22 cellular contexts compared by ENCODE assay signal in the genomic region with DNA sequence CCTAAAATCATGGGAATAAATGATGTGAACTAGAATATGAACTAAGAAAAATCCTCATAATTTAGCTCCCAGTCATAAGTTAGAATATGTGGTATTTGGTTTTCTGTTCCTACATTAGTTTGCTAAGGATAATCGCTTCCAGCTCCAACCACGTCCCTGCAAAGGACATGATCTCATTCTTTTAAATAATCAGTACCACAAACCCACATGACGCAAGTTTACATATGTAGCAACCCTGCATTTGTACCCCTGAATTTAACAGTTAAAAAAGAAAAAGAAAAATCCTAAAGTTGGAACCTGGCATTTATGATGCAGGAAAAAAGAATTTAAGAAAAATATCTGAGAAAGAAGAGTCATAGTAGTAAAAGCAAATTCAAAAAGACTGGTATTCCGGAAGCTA. TPM values are rescaled to one million over a fixed set of nuclear protein-coding genes. Genes with fewer than 3 reads are reported as not detected.
A peak's percentile ranks its signal among the peaks of the same experiment; 100 is the strongest.
DNase-seq lines count a peak whose midpoint lies in the region; ATAC-seq, FAIRE-seq and TF ChIP-seq lines count a peak whose summit lies in the region.
"Had no signal": no experiment of that assay in that cellular context is flagged by ENCODE, and none has a peak within 500 bp of the region (broad histone marks: within the 10 kb centered on the region; RNA-seq: fewer than 3 reads in every experiment).

No MANE protein-coding gene starts in this region.

- no peaks in the 10 kb centered on the region; the same call in 1 of the 2 replicates for H3K36me3 ChIP-seq in BJ (ENCODE audit: control insufficient read depth, insufficient read depth, low read length)
- peaks cover 38 to 54% of the 10 kb centered on the region in 2 experiments for H3K36me3 ChIP-seq in SK-N-SH (replicated peaks in 1 of 2; ENCODE audit: control insufficient read depth in 1 of 2, insufficient read depth in 2 of 2, low read length in 1 of 2)
- H3K36me3 ChIP-seq in PC-3 (ENCODE audit: low read depth, low read length), result peaks cover 38% of the 10 kb centered on the region
- H3K36me3 ChIP-seq: neural progenitor cell had no signal

- H3K27ac ChIP-seq in SK-N-SH (ENCODE audit: low read depth in 2 of 2, low read length in 1 of 2) (peak overlapping the region in 1 of 2 experiments; percentile 57; a peak in 2 of 4 replicates), PC-3 (ENCODE audit: low read length) (no peak overlapping the region)
- H3K27ac ChIP-seq: left lung, neural progenitor cell, VCaP had no signal

- peak overlapping the region; percentile 10 for H3K4me3 ChIP-seq in BJ (ENCODE audit: low read depth, low read length)
- H3K4me3 ChIP-seq in SK-N-SH (ENCODE audit: low read depth in 2 of 2, low read length in 1 of 2), result no peak overlapping the region
- no peak overlapping the region for H3K4me3 ChIP-seq in PC-3 (ENCODE audit: low read length)
- H3K4me3 ChIP-seq: left lung, MG63, neural progenitor cell had no signal

- intact Hi-C loops in PC-3 (cut with micrococcal nuclease), result no loop called here

- peaks cover under 1% of the 10 kb centered on the region for H3K9me3 Mint-ChIP-seq in nephron progenitor cell

- no peak for FAIRE-seq in GM12892 (lab: Jason Lieb, UNC)

- TF ChIP-seq RAD21 in SK-N-SH (IDR thresholded peaks at IDR 0.05; ENCODE audit: low read length), result no peak

- TF ChIP-seq POLR2A in GM12892 (IDR thresholded peaks at IDR 0.05; ENCODE audit: low read depth, low read length), result no peak

- H3K9ac ChIP-seq in SK-N-SH (peak overlapping the region; percentile 10; the same call in 1 of the 2 replicates), PC-3 (ENCODE audit: low read length) (no peak overlapping the region)
- H3K9ac ChIP-seq: neural progenitor cell had no signal

- H3K27me3 ChIP-seq in BJ (ENCODE audit: control insufficient read depth, insufficient read depth, low read length) (no peaks in the 10 kb centered on the region), SK-N-SH (ENCODE audit: insufficient read depth) (no peaks in the 10 kb centered on the region), PC-3 (ENCODE audit: low read length) (no peaks in the 10 kb centered on the region)
- H3K27me3 ChIP-seq: left lung, MG63, neural progenitor cell had no signal

- no peak overlapping the region for H3K4me3 Mint-ChIP-seq in nephron progenitor cell
- H3K4me3 Mint-ChIP-seq: activated naive CD4-positive, alpha-beta T cell treated with anti-CD3 and anti-CD28 coated beads, Interleukin-2, amount 10 ng/mL, durations not matched to agents 7 days and 5 days; brain; neural progenitor cell had no signal

- POLR2A ChIA-PET in BJ (lab: Charles Lee) (interaction anchor here (0.7 kb wide), 1 partner anchor 646 kb away, joined by 3 read pairs; no protein-coding TSS in a partner anchor), SK-N-SH (lab: Yijun Ruan, JAX) (no interaction called here), PC-3 (lab: Charles Lee; ENCODE audit: unreplicated experiment) (no interaction called here)

- TF ChIP-seq CTCF in BJ (IDR thresholded peaks at IDR 0.05; ENCODE audit: insufficient read depth, low read depth, low read length), result no peak
- TF ChIP-seq CTCF in SK-N-SH (IDR thresholded peaks at IDR 0.05), result no peak
- TF ChIP-seq CTCF in nephron progenitor cell (IDR thresholded peaks at IDR 0.05), result no peak
- TF ChIP-seq CTCF in PC-3 (conservative IDR thresholded peaks at IDR 0.05; ENCODE audit: low read depth, low read length), result no peak

- no peak overlapping the region for H2AFZ ChIP-seq in SK-N-SH (ENCODE audit: low read depth)
- no peak overlapping the region for H2AFZ ChIP-seq in PC-3 (ENCODE audit: low read length)
- H2AFZ ChIP-seq: neural progenitor cell had no signal

- CTCF ChIA-PET in BJ (lab: Yijun Ruan, JAX) (interaction anchor here (0.6 kb wide), 1 partner anchor 55 kb away, joined by 4 read pairs; no protein-coding TSS in a partner anchor), SK-N-SH (lab: Yijun Ruan, JAX) (no interaction called here), PC-3 (lab: Charles Lee) (no interaction called here)

- BruUV-seq in PC-3 (replicated peaks; lab: Mats Ljungman, UMichigan), result no TSS peak

- peaks cover 60% of the 10 kb centered on the region for H3K36me3 Mint-ChIP-seq in nephron progenitor cell (ENCODE audit: low read depth)

- H3K4me2 ChIP-seq in SK-N-SH, result peak overlapping the region; percentile 22
- no peak overlapping the region for H3K4me2 ChIP-seq in PC-3 (ENCODE audit: low read length)
- H3K4me2 ChIP-seq: neural progenitor cell had no signal

- no peaks in the 10 kb centered on the region for H3K9me3 ChIP-seq in SK-N-SH
- H3K9me3 ChIP-seq in PC-3 (ENCODE audit: low read length), result no peaks in the 10 kb centered on the region
- H3K9me3 ChIP-seq: left lung, MG63 had no signal

- no peaks in the 10 kb centered on the region for H3K4me1 Mint-ChIP-seq in nephron progenitor cell
- H3K4me1 Mint-ChIP-seq: neural progenitor cell had no signal

- DNase-seq in BJ (ENCODE audit: low read depth) (peak; percentile 44), SK-N-SH (no peak), dedifferentiated amniotic fluid mesenchymal stem cell (ENCODE audit: extremely low spot score) (peak; percentile 47), nephron progenitor cell (no peak), NCI-H1436 (lab: John Stamatoyannopoulos, UW) (no peak), NCI-H2227 treated with DMSO at 0.1 percent for 48 hours (lab: John Stamatoyannopoulos, UW) (no peak), GM12892 (ENCODE audit: insufficient read length) (no peak), PC-3 (no peak)
- DNase-seq: activated CD4-positive, alpha-beta T cell treated with anti-CD3 and anti-CD28 coated beads, Interleukin-2, amount 50 U/mL, for 48 hours; activated naive CD4-positive, alpha-beta T cell treated with anti-CD3 and anti-CD28 coated beads, Interleukin-2, amount 10 ng/mL, durations not matched to agents 7 days and 5 days; cortex of kidney; DMS79 treated with DMSO at 0.1 percent for 48 hours; left lung; MG63; NCI-H2029 treated with DMSO at 0.1 percent for 48 hours; NCI-H526; SHP77; stimulated activated CD8-positive, alpha-beta memory T cell treated with anti-CD3 and anti-CD28 coated beads, Interleukin-4, amount 100 ng/mL, for 48 hours; T-helper 1 cell had no signal

- WGBS in SK-N-SH (ENCODE audit: low lambda C conversion rate), result 68% methylated on average over 4 of the region's 4 CpGs

- H4K20me1 ChIP-seq in SK-N-SH (ENCODE audit: insufficient read depth), result no peaks in the 10 kb centered on the region
- H4K20me1 ChIP-seq in PC-3 (ENCODE audit: low read length), result no peaks in the 10 kb centered on the region; the same call in 1 of the 2 replicates

- no peaks in the 10 kb centered on the region for H3K27me3 Mint-ChIP-seq in nephron progenitor cell (ENCODE audit: low read depth, poor library complexity)
- H3K27me3 Mint-ChIP-seq: activated naive CD4-positive, alpha-beta T cell treated with anti-CD3 and anti-CD28 coated beads, Interleukin-2, amount 10 ng/mL, durations not matched to agents 7 days and 5 days; brain had no signal

- H3F3A ChIP-seq in SK-N-SH (replicated peaks; ENCODE audit: insufficient read depth), result peaks cover 11% of the 10 kb centered on the region
- no peaks in the 10 kb centered on the region for H3F3A ChIP-seq in PC-3 (ENCODE audit: low read length, unreplicated experiment)

- TF ChIP-seq EP300 in SK-N-SH (IDR thresholded peaks at IDR 0.05; ENCODE audit: borderline replicate concordance in 1 of 2, low read depth in 1 of 2, low read length in 1 of 2), result no peak

- H3K4me1 ChIP-seq in SK-N-SH (ENCODE audit: control insufficient read depth in 1 of 2, insufficient read depth in 2 of 2, low read depth in 1 of 2, low read length in 1 of 2) (peaks cover 0 to 4% of the 10 kb centered on the region in 2 experiments; a peak in 2 of 4 replicates), PC-3 (ENCODE audit: insufficient read depth, low read length) (peaks cover 15% of the 10 kb centered on the region; the same call in 1 of the 2 replicates)
- H3K4me1 ChIP-seq: left lung, neural progenitor cell had no signal

- peak overlapping the region; percentile 46 for H3K27ac Mint-ChIP-seq in nephron progenitor cell
- H3K27ac Mint-ChIP-seq: activated naive CD4-positive, alpha-beta T cell treated with anti-CD3 and anti-CD28 coated beads, Interleukin-2, amount 10 ng/mL, durations not matched to agents 7 days and 5 days; neural progenitor cell had no signal

- H3K79me2 ChIP-seq in SK-N-SH (ENCODE audit: insufficient read depth) (peaks cover 98% of the 10 kb centered on the region), PC-3 (ENCODE audit: low read length) (peaks cover 86% of the 10 kb centered on the region)

- no peak for ATAC-seq in PC-3
- ATAC-seq: left lung had no signal

- H3K9me2 ChIP-seq in SK-N-SH, result no peaks in the 10 kb centered on the region
- H3K9me2 ChIP-seq in PC-3 (replicated peaks; ENCODE audit: low read length), result no peaks in the 10 kb centered on the region

TF ChIP-seq in SK-N-SH, 30 proteins besides CTCF, POLR2A, EP300 and RAD21:
- no peak for TF ChIP-seq POLR2AphosphoS5 (IDR thresholded peaks at IDR 0.05; ENCODE audit: low read depth, low read length)
- peak; percentile 17; the same call in 1 of the 2 replicates for TF ChIP-seq TCF12 (IDR thresholded peaks at IDR 0.05)

RNA-seq across cellular contexts. Expression of gene UBA6, which starts 13.3 kb away (rescaled TPM):
- polyA plus RNA-seq in BJ (2011; rRNA removed) (34.9 and 67.9 TPM in 2 replicates), SK-N-SH (2012; rRNA removed) (50.6 and 51.0 TPM in 2 replicates)
- polyA minus RNA-seq in BJ (2011; rRNA and poly(A)+ RNA removed), result 37.0 and 40.4 TPM in 2 replicates
- polyA plus RNA-seq in SK-N-SH (2012; cell fraction: cytosol; rRNA removed), result 71.9 and 72.6 TPM in 2 replicates
- polyA plus RNA-seq in SK-N-SH (2012; cell fraction: nucleus; rRNA removed), result 50.6 and 84.5 TPM in 2 replicates
- polyA plus RNA-seq in GM12892 (2012; ENCODE audit: missing spikeins), result 34.0 TPM
- total RNA-seq in PC-3 (2014; rRNA removed), result 94.6 and 107 TPM in 2 replicates

Comparison
In these comparisons a context has a peak if more than half of its experiments do, and no peak if none do; other contexts are left out.
1. DNase-seq: peak in BJ (single experiment) and dedifferentiated amniotic fluid mesenchymal stem cell (single experiment); none in SK-N-SH (single experiment), nephron progenitor cell (single experiment), NCI-H1436 (single experiment), NCI-H2227 treated with DMSO at 0.1 percent for 48 hours (single experiment), GM12892 (single experiment) and PC-3 (single experiment).